ENCODE assay signal across 21 cellular contexts in the genomic region with DNA sequence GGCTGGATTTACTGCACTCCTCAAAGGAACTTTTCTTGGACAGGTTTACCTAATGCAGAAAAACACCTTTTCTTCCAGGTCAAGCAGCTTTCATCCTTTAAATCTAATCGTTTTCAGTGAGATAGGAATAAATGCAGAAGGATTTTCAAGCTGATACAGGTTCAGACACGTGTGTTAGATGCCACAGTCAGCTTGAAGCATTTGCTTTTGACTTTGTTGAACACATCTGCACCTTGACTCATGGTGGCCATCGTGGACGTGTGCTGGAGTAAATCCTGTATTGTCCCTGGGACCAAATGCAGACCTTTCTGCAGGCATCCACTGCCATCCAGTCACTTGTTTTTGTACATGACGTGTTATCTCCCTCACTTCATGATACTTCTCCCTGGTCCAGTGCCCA.
A peak's percentile ranks its signal among the peaks of the same experiment; 100 is the strongest.
DNase-seq lines count a peak whose midpoint lies in the region; FAIRE-seq and TF ChIP-seq lines count a peak whose summit lies in the region.
"Had no signal": no experiment of that assay in that cellular context is flagged by ENCODE, and none has a peak within 500 bp of the region (broad histone marks: within the 10 kb centered on the region; RNA-seq: fewer than 3 reads in every experiment).

No MANE protein-coding gene starts in this region.

- no peak for TF ChIP-seq CTCF in H9 (conservative IDR thresholded peaks at IDR 0.05)
- no peak for TF ChIP-seq CTCF in bronchial epithelial cell (IDR thresholded peaks at IDR 0.05; ENCODE audit: insufficient read depth, low read length, severe bottlenecking)
- no peak for TF ChIP-seq CTCF in osteocyte (IDR thresholded peaks at IDR 0.05)

- no peaks in the 10 kb centered on the region for H3K79me2 ChIP-seq in H9 (ENCODE audit: insufficient read depth, low read length)

- H2AFZ ChIP-seq in H9 (ENCODE audit: low read length), result no peak overlapping the region
- H2AFZ ChIP-seq: GM23338 had no signal

- H3K4me1 Mint-ChIP-seq in H9 (no peaks in the 10 kb centered on the region), osteocyte (ENCODE audit: unreplicated experiment) (peaks cover 5% of the 10 kb centered on the region)

- H3K4me3 ChIP-seq in bronchial epithelial cell (ENCODE audit: low read depth, low read length), result no peak overlapping the region
- H3K4me3 ChIP-seq: GM12878, GM23338 had no signal

- no peak for TF ChIP-seq POLR2A in H54 (IDR thresholded peaks at IDR 0.05; ENCODE audit: low read depth, low read length)

- H3K4ac ChIP-seq in H9 (ENCODE audit: low read depth, low read length), result no peak overlapping the region

- no peak overlapping the region for H3K56ac ChIP-seq in H9 (ENCODE audit: insufficient read length, low read depth, low read length)

- H3K4me2 ChIP-seq in H9 (ENCODE audit: insufficient read depth, insufficient read length, low read length), result no peak overlapping the region
- H3K4me2 ChIP-seq: GM23338 had no signal

- peaks cover 0 to 5% (median 1%) of the 10 kb centered on the region in 3 experiments; a peak in 2 of 7 replicates for H3K36me3 Mint-ChIP-seq in H9 (ENCODE audit: insufficient read depth in 1 of 3, low read depth in 3 of 3)
- no peaks in the 10 kb centered on the region for H3K36me3 Mint-ChIP-seq in osteocyte (ENCODE audit: unreplicated experiment)
- H3K36me3 Mint-ChIP-seq: CD4-positive, CD25-positive, alpha-beta regulatory T cell; CD8-positive, alpha-beta memory T cell had no signal

- no peak overlapping the region for H3K18ac ChIP-seq in H9 (ENCODE audit: insufficient read length, low read depth, low read length)

- H3K9ac ChIP-seq in H9 (ENCODE audit: extremely low read depth, insufficient read length, low read length), result no peak overlapping the region

- H4K8ac ChIP-seq in H9 (replicated peaks; ENCODE audit: insufficient read length, low read depth, low read length), result no peak overlapping the region

- H2BK120ac ChIP-seq in H9 (ENCODE audit: low read depth, low read length, poor library complexity, severe bottlenecking), result no peak overlapping the region

- no peak for DNase-seq in H9
- peak; percentile 69 for DNase-seq in bronchial epithelial cell (ENCODE audit: low read depth)
- DNase-seq in osteocyte (ENCODE audit: extremely low spot score, unreplicated experiment), result peak; percentile 11
- DNase-seq in urothelium cell line (ENCODE audit: low spot score), result no peak
- DNase-seq in HEK293T (ENCODE audit: extremely low spot score), result no peak
- DNase-seq in H54 (ENCODE audit: insufficient read length, low spot score), result no peak
- no peak for DNase-seq in NCI-H510A treated with DMSO at 0.1 percent for 48 hours (lab: John Stamatoyannopoulos, UW)
- DNase-seq: ACHN; BE2C; C1 segment of cervical spinal cord; CD4-positive, CD25-positive, alpha-beta regulatory T cell; CD8-positive, alpha-beta memory T cell; COR-L47; DMS 273 treated with DMSO at 0.1 percent for 48 hours; DMS53; DND-41; EL; H7 had no signal

- FAIRE-seq in bronchial epithelial cell (lab: Jason Lieb, UNC) (no peak), urothelium cell line (lab: Jason Lieb, UNC) (peak; percentile 61), H54 (lab: Jason Lieb, UNC) (no peak)
- FAIRE-seq: A204.1, GM12878 had no signal

- CTCF ChIA-PET in HEK293T (lab: Yijun Ruan, JAX), result no interaction called here

- H3K36me3 ChIP-seq in bronchial epithelial cell (ENCODE audit: control insufficient read depth, insufficient read depth, low read length), result no peaks in the 10 kb centered on the region
- H3K36me3 ChIP-seq: BE2C had no signal

- H3K23me2 ChIP-seq in H9 (ENCODE audit: insufficient read length, low read depth, low read length, poor library complexity, severe bottlenecking), result no peaks in the 10 kb centered on the region

- H2BK5ac ChIP-seq in H9 (ENCODE audit: insufficient read length, low read length), result no peak overlapping the region

- H4K91ac ChIP-seq in H9 (ENCODE audit: insufficient read length, low read depth, low read length), result no peak overlapping the region

- H3K27ac ChIP-seq in H9 (ENCODE audit: insufficient read length, low read depth, low read length), result no peak overlapping the region

- H3K9me3 ChIP-seq in H9 (ENCODE audit: control insufficient read depth, low read depth, low read length), result peaks cover 6% of the 10 kb centered on the region
- H3K9me3 ChIP-seq: BE2C had no signal

- no peak overlapping the region for H3K4me3 Mint-ChIP-seq in H9
- no peak overlapping the region for H3K4me3 Mint-ChIP-seq in osteocyte (ENCODE audit: unreplicated experiment)
- H3K4me3 Mint-ChIP-seq: CD4-positive, CD25-positive, alpha-beta regulatory T cell; GM23338 had no signal

- H3K23ac ChIP-seq in H9 (ENCODE audit: insufficient read length, low read depth, low read length), result peak overlapping the region; percentile 84

- H4K20me1 ChIP-seq in H9 (ENCODE audit: control insufficient read depth, insufficient read depth, insufficient read length), result no peaks in the 10 kb centered on the region

- H3K9me3 Mint-ChIP-seq in H9 (peaks cover under 1 to 4% of the 10 kb centered on the region in 2 experiments; a peak in 2 of 5 replicates), osteocyte (ENCODE audit: unreplicated experiment) (no peaks in the 10 kb centered on the region)

- no peak overlapping the region for H2BK12ac ChIP-seq in H9 (ENCODE audit: insufficient read length, low read depth, low read length)

- no peak overlapping the region for H4K5ac ChIP-seq in H9 (ENCODE audit: insufficient read length, low read depth, low read length)

- no peak overlapping the region for H3T11ph ChIP-seq in H9 (ENCODE audit: low read length)

- no peaks in the 10 kb centered on the region for H3K4me1 ChIP-seq in H9 (ENCODE audit: insufficient read depth, low read length)

- no peak overlapping the region for H2BK15ac ChIP-seq in H9 (ENCODE audit: low read depth, low read length)

- no peak overlapping the region for H2AK5ac ChIP-seq in H9 (ENCODE audit: insufficient read length, low read length)

- no peak overlapping the region for H3K27ac Mint-ChIP-seq in H9
- H3K27ac Mint-ChIP-seq in osteocyte (ENCODE audit: unreplicated experiment), result no peak overlapping the region
- H3K27ac Mint-ChIP-seq: CD4-positive, CD25-positive, alpha-beta regulatory T cell; CD8-positive, alpha-beta memory T cell; GM23338 had no signal

- no peaks in the 10 kb centered on the region; the same call in none of the 2 replicates for H3K27me3 Mint-ChIP-seq in H9 (ENCODE audit: low read depth)
- peaks cover 2% of the 10 kb centered on the region for H3K27me3 Mint-ChIP-seq in osteocyte (ENCODE audit: unreplicated experiment)

- H2BK20ac ChIP-seq in H9 (ENCODE audit: low read depth, low read length, poor library complexity, severe bottlenecking), result no peak overlapping the region

- no peaks in the 10 kb centered on the region for H3K79me1 ChIP-seq in H9 (ENCODE audit: insufficient read depth, low read depth, low read length, poor library complexity, severe bottlenecking)

- WGBS in H9 (ENCODE audit: extremely low coverage, insufficient read length, low lambda C conversion rate), result no CpG with 5 or more reads among the region's 5 CpGs

- POLR2A ChIA-PET in HEK293T (lab: Yijun Ruan, JAX), result no interaction called here

- H3K14ac ChIP-seq in H9 (ENCODE audit: insufficient read depth, low read length), result no peak overlapping the region

- H3K27me3 ChIP-seq in H9 (ENCODE audit: insufficient read depth, low read length) (no peaks in the 10 kb centered on the region), bronchial epithelial cell (ENCODE audit: control insufficient read depth, insufficient read depth, low read length) (no peaks in the 10 kb centered on the region)
- H3K27me3 ChIP-seq: BE2C had no signal

TF ChIP-seq in HEK293T, 16 proteins besides CTCF, POLR2A, EP300 and RAD21:
- TF ChIP-seq HDGF (IDR thresholded peaks at IDR 0.05; ENCODE audit: borderline replicate concordance) (no peak), SP1 (IDR thresholded peaks at IDR 0.05) (no peak)

Comparison
In these comparisons a context has a peak if more than half of its experiments do, and no peak if none do; other contexts are left out.
1. DNase-seq: peak in bronchial epithelial cell (single experiment) and osteocyte (single experiment); none in H9 (single experiment), urothelium cell line (single experiment), HEK293T (single experiment), H54 (single experiment) and NCI-H510A treated with DMSO at 0.1 percent for 48 hours (single experiment).